1 cellular context compared by ENCODE assay signal in genomic region chr2:200380139-200380561, GRCh38.
TF ChIP-seq lines count a peak whose summit lies in the region.

No MANE protein-coding gene starts in this region.

TF ChIP-seq in SK-N-SH, 30 proteins besides CTCF, POLR2A, EP300 and RAD21 (continued from another document):
- TF ChIP-seq REST (IDR thresholded peaks at IDR 0.05; ENCODE audit: low read depth, low read length) = no peak
- TF ChIP-seq CHD2 (IDR thresholded peaks at IDR 0.05; ENCODE audit: low read length, partially characterized antibody) = no peak
- no peak for TF ChIP-seq RCOR1 (IDR thresholded peaks at IDR 0.05; ENCODE audit: low read length)
- TF ChIP-seq SMC3 (IDR thresholded peaks at IDR 0.05; ENCODE audit: low read depth, low read length) = no peak
- TF ChIP-seq IRF3 (IDR thresholded peaks at IDR 0.05; ENCODE audit: low read depth, low read length) = no peak
- TF ChIP-seq NFIC (IDR thresholded peaks at IDR 0.05; ENCODE audit: borderline replicate concordance) = no peak
- no peak for TF ChIP-seq GABPA (IDR thresholded peaks at IDR 0.05; ENCODE audit: low read depth)
- no peak for TF ChIP-seq JUND (IDR thresholded peaks at IDR 0.05)
- no peak for TF ChIP-seq USF1 (IDR thresholded peaks at IDR 0.05; ENCODE audit: borderline replicate concordance, low read depth)
